ENCODE assay signal across 8 cellular contexts in genomic region chr13:99614465-99614885, GRCh38. TPM values are rescaled to one million over a fixed set of nuclear protein-coding genes. Genes with fewer than 3 reads are reported as not detected.
A peak's percentile ranks its signal among the peaks of the same experiment; 100 is the strongest.
DNase-seq lines count a peak whose midpoint lies in the region; ATAC-seq and TF ChIP-seq lines count a peak whose summit lies in the region.

No MANE protein-coding gene starts in this region.

- no peak overlapping the region for H4K5ac ChIP-seq in H9 (ENCODE audit: insufficient read length, low read depth, low read length)

- no peak overlapping the region for H2AFZ ChIP-seq in H9 (ENCODE audit: low read length)

- intact Hi-C loops in colonic mucosa (cut with DNase I) = loop anchor here (10.0 kb wide), 1 partner anchor 170 kb away; no protein-coding TSS in a partner anchor

- no peak overlapping the region for H3K9ac ChIP-seq in H9 (ENCODE audit: extremely low read depth, insufficient read length, low read length)
- no peak overlapping the region for H3K9ac ChIP-seq in colonic mucosa (ENCODE audit: low read depth in 2 of 2, low read length in 2 of 2)

- H4K20me1 ChIP-seq in H9 (ENCODE audit: control insufficient read depth, insufficient read depth, insufficient read length) = no peaks in the 10 kb centered on the region

- no peak overlapping the region for H2BK5ac ChIP-seq in H9 (ENCODE audit: insufficient read length, low read length)

- H3K9me3 Mint-ChIP-seq in activated T-cell treated with anti-CD3 and anti-CD28 coated beads, Interleukin-2, amount 50 U/mL, for 4 hours = no peaks in the 10 kb centered on the region
- H3K9me3 Mint-ChIP-seq in H9 (no peaks in the 10 kb centered on the region), osteocyte (ENCODE audit: unreplicated experiment) (no peaks in the 10 kb centered on the region)

- H3K4me1 ChIP-seq in H9 (ENCODE audit: insufficient read depth, low read length) = no peaks in the 10 kb centered on the region; the same call in 1 of the 2 replicates
- no peaks in the 10 kb centered on the region for H3K4me1 ChIP-seq in colonic mucosa

- H3K79me2 ChIP-seq in H9 (ENCODE audit: insufficient read depth, low read length) = no peaks in the 10 kb centered on the region

- H3K27me3 ChIP-seq in H9 (ENCODE audit: insufficient read depth, low read length) = no peaks in the 10 kb centered on the region
- no peaks in the 10 kb centered on the region for H3K27me3 ChIP-seq in brain microvascular endothelial cell (replicated peaks)
- H3K27me3 ChIP-seq in colonic mucosa = no peaks in the 10 kb centered on the region

- H2BK20ac ChIP-seq in H9 (ENCODE audit: low read depth, low read length, poor library complexity, severe bottlenecking) = no peak overlapping the region

- no peak overlapping the region for H3K4me3 Mint-ChIP-seq in activated T-cell treated with anti-CD3 and anti-CD28 coated beads, Interleukin-2, amount 50 U/mL, for 4 hours
- H3K4me3 Mint-ChIP-seq in H9 (no peak overlapping the region), osteocyte (ENCODE audit: unreplicated experiment) (no peak overlapping the region)

- peaks cover 28% of the 10 kb centered on the region for H3K4me1 Mint-ChIP-seq in activated T-cell treated with anti-CD3 and anti-CD28 coated beads, Interleukin-2, amount 50 U/mL, for 4 hours (ENCODE audit: low read depth)
- H3K4me1 Mint-ChIP-seq in H9 (peaks cover 31 to 36% of the 10 kb centered on the region in 2 experiments), osteocyte (ENCODE audit: unreplicated experiment) (peaks cover 31% of the 10 kb centered on the region)

- peaks cover 2% of the 10 kb centered on the region for H3K79me1 ChIP-seq in H9 (ENCODE audit: insufficient read depth, low read depth, low read length, poor library complexity, severe bottlenecking)

- H3K56ac ChIP-seq in H9 (ENCODE audit: insufficient read length, low read depth, low read length) = no peak overlapping the region

- peak; percentile 50 for TF ChIP-seq CTCF in H9 (conservative IDR thresholded peaks at IDR 0.05)
- peak; percentile 52 for TF ChIP-seq CTCF in brain microvascular endothelial cell (IDR thresholded peaks at IDR 0.05; ENCODE audit: low read depth, low read length, missing control alignments)
- peak; percentile 42 for TF ChIP-seq CTCF in osteocyte (IDR thresholded peaks at IDR 0.05)
- TF ChIP-seq CTCF in colonic mucosa (IDR thresholded peaks at IDR 0.05) = no peak

- H3K4me3 ChIP-seq in brain microvascular endothelial cell (ENCODE audit: low read depth, low read length) (no peak overlapping the region), colonic mucosa (no peak overlapping the region)

- no peak overlapping the region; the same call in 1 of the 2 replicates for H3K14ac ChIP-seq in H9 (ENCODE audit: insufficient read depth, low read length)

- no peaks in the 10 kb centered on the region for H3K9me3 ChIP-seq in H9 (ENCODE audit: control insufficient read depth, low read depth, low read length)
- no peaks in the 10 kb centered on the region for H3K9me3 ChIP-seq in colonic mucosa

- no peak overlapping the region for H3K18ac ChIP-seq in H9 (ENCODE audit: insufficient read length, low read depth, low read length)

- no CpG with 5 or more reads among the region's 9 CpGs for WGBS in H9 (ENCODE audit: extremely low coverage, insufficient read length, low lambda C conversion rate)

- no peak overlapping the region for H2BK12ac ChIP-seq in H9 (ENCODE audit: insufficient read length, low read depth, low read length)

- no peak for DNase-seq in activated T-cell treated with anti-CD3 and anti-CD28 coated beads, Interleukin-2, amount 50 U/mL, for 4 hours
- DNase-seq in activated T-cell treated with anti-CD3 and anti-CD28 coated beads, Interleukin-2, amount 50 U/mL, for 1 hour = no peak
- DNase-seq in H9 (peak; percentile 62), NCI-H526 (lab: John Stamatoyannopoulos, UW) (peak; percentile 43 to 73), brain microvascular endothelial cell (no peak), osteocyte (ENCODE audit: extremely low spot score, unreplicated experiment) (no peak), superior temporal gyrus (ENCODE audit: extremely low spot score) (no peak), colonic mucosa (no peak)

- H3K27ac ChIP-seq in H9 (ENCODE audit: insufficient read length, low read depth, low read length) = no peak overlapping the region
- no peak overlapping the region for H3K27ac ChIP-seq in brain microvascular endothelial cell
- H3K27ac ChIP-seq in colonic mucosa = no peak overlapping the region

- H2BK15ac ChIP-seq in H9 (ENCODE audit: low read depth, low read length) = no peak overlapping the region

- H2BK120ac ChIP-seq in H9 (ENCODE audit: low read depth, low read length, poor library complexity, severe bottlenecking) = no peak overlapping the region

- no peak overlapping the region for H4K8ac ChIP-seq in H9 (replicated peaks; ENCODE audit: insufficient read length, low read depth, low read length)

- H3K36me3 ChIP-seq in brain microvascular endothelial cell (replicated peaks) (no peaks in the 10 kb centered on the region), colonic mucosa (no peaks in the 10 kb centered on the region)

- H3K27me3 Mint-ChIP-seq in activated T-cell treated with anti-CD3 and anti-CD28 coated beads, Interleukin-2, amount 50 U/mL, for 4 hours (ENCODE audit: low read depth) = no peaks in the 10 kb centered on the region
- H3K27me3 Mint-ChIP-seq in H9 (ENCODE audit: low read depth) = no peaks in the 10 kb centered on the region
- no peaks in the 10 kb centered on the region for H3K27me3 Mint-ChIP-seq in osteocyte (ENCODE audit: unreplicated experiment)

- in situ Hi-C loops in brain microvascular endothelial cell (cut with HindIII; ENCODE audit: low pct_ligation_motif_present, low sequenced_read_pairs) = no loop called here

- no peaks in the 10 kb centered on the region for H3K36me3 Mint-ChIP-seq in activated T-cell treated with anti-CD3 and anti-CD28 coated beads, Interleukin-2, amount 50 U/mL, for 4 hours (ENCODE audit: insufficient read depth)
- peaks cover 0 to 2% (median 1%) of the 10 kb centered on the region in 3 experiments; a peak in 2 of 7 replicates for H3K36me3 Mint-ChIP-seq in H9 (ENCODE audit: insufficient read depth in 1 of 3, low read depth in 3 of 3)
- no peaks in the 10 kb centered on the region for H3K36me3 Mint-ChIP-seq in osteocyte (ENCODE audit: unreplicated experiment)

- no peak overlapping the region for H3K4ac ChIP-seq in H9 (ENCODE audit: low read depth, low read length)

- H2AK5ac ChIP-seq in H9 (ENCODE audit: insufficient read length, low read length) = no peak overlapping the region

- H3K27ac Mint-ChIP-seq in H9 (no peak overlapping the region), osteocyte (ENCODE audit: unreplicated experiment) (no peak overlapping the region)

- no peak overlapping the region for H3T11ph ChIP-seq in H9 (ENCODE audit: low read length)

- peak; percentile 48 to 69 for ATAC-seq in activated T-cell treated with anti-CD3 and anti-CD28 coated beads, Interleukin-2, amount 50 U/mL, for 4 hours

- H3K23me2 ChIP-seq in H9 (ENCODE audit: insufficient read length, low read depth, low read length, poor library complexity, severe bottlenecking) = no peaks in the 10 kb centered on the region

- no peak overlapping the region for H3K23ac ChIP-seq in H9 (ENCODE audit: insufficient read length, low read depth, low read length)

- H3K4me2 ChIP-seq in H9 (ENCODE audit: insufficient read depth, insufficient read length, low read length) = no peak overlapping the region

- H4K91ac ChIP-seq in H9 (ENCODE audit: insufficient read length, low read depth, low read length) = no peak overlapping the region

RNA-seq across cellular contexts. Expression of gene CLYBL, which starts 8.0 kb away (rescaled TPM):
- 1 to 10 TPM; 2.2 to 3.1 (median 2.7) TPM for total RNA-seq in activated T-cell treated with anti-CD3 and anti-CD28 coated beads, Interleukin-2, amount 50 U/mL, for 4 hours
- 16.5 and 20.7 TPM in 2 replicates for total RNA-seq in H9 (2021)
- total RNA-seq in osteocyte = 4.4 and 6.4 TPM in 2 replicates
- total RNA-seq in colonic mucosa = 10 to 100 TPM; 12.9 to 34.7 TPM

Comparison
In these comparisons a context has a peak if more than half of its experiments do, and no peak if none do; other contexts are left out.
1. DNase-seq: peak in H9 (single experiment) and NCI-H526 (2 of 2); none in activated T-cell treated with anti-CD3 and anti-CD28 coated beads, Interleukin-2, amount 50 U/mL, for 4 hours (single experiment), activated T-cell treated with anti-CD3 and anti-CD28 coated beads, Interleukin-2, amount 50 U/mL, for 1 hour (single experiment), brain microvascular endothelial cell (single experiment), osteocyte (single experiment), superior temporal gyrus (single experiment) and colonic mucosa (single experiment).